8 cellular contexts compared by ENCODE assay signal in genomic region chr4:152935661-152936445, GRCh38. TPM values are rescaled to one million over a fixed set of nuclear protein-coding genes. Genes with fewer than 3 reads are reported as not detected.
A peak's percentile ranks its signal among the peaks of the same experiment; 100 is the strongest.
DNase-seq lines count a peak whose midpoint lies in the region; ATAC-seq and TF ChIP-seq lines count a peak whose summit lies in the region.

TSS of gene FHDC1 (plus strand) at chr4:152936323. CDS start at chr4:152943058, 6,735 bp downstream.

- H3K23ac ChIP-seq in trophoblast cell (ENCODE audit: low read length) = no peak within 1 kb of the TSS

- H3K4me1 ChIP-seq in cardiac muscle cell (ENCODE audit: low read depth) = peaks cover 2% of the 10 kb centered on the region
- H3K4me1 ChIP-seq in trophoblast cell (ENCODE audit: control insufficient read depth in 1 of 2, insufficient read depth in 2 of 2, low read length in 2 of 2) = peaks cover 0 to 6% of the 10 kb centered on the region in 2 experiments

- H2BK120ac ChIP-seq in trophoblast cell (ENCODE audit: insufficient read depth, low read length, poor library complexity) = peak within 1 kb of the TSS; percentile 76

- peaks cover 62% of the 10 kb centered on the region for H3K27me3 Mint-ChIP-seq in activated CD8-positive, alpha-beta T cell treated with anti-CD3 and anti-CD28 coated beads, Interleukin-2, amount 10 ng/mL, durations not matched to agents 7 days and 5 days (ENCODE audit: low read depth)

- DNase-seq in GDM1 (lab: John Stamatoyannopoulos, UW) = peak; percentile 3
- peak; percentile 57 for DNase-seq in NCI-H1105 (lab: John Stamatoyannopoulos, UW)
- DNase-seq in activated CD8-positive, alpha-beta T cell treated with anti-CD3 and anti-CD28 coated beads, Interleukin-2, amount 10 ng/mL, durations not matched to agents 7 days and 5 days = peak; percentile 29
- DNase-seq in cardiac muscle cell (ENCODE audit: low read depth in 1 of 2, low spot score in 1 of 2) = peak in 1 of 2 donors; percentile 69
- peak; percentile 88 to 89 for DNase-seq in trophoblast cell
- no peak for DNase-seq in GF-D8 (lab: John Stamatoyannopoulos, UW)

- WGBS in trophoblast cell (ENCODE audit: extremely low coverage, insufficient coverage, insufficient read length) = no CpG with 5 or more reads among the region's 74 CpGs

- CTCF ChIA-PET in activated CD8-positive, alpha-beta T cell treated with anti-CD3 and anti-CD28 coated beads, Interleukin-2, amount 10 ng/mL, durations not matched to agents 7 days and 5 days (lab: Charles Lee) = interaction anchor here (1.0 to 1.8 kb wide), 4 partner anchors 55 to 192 kb away, joined by 3 to 6 read pairs (median 4); partner anchors contain the start of genes ARFIP1 and TIGD4

- H3K4ac ChIP-seq in trophoblast cell (ENCODE audit: low read depth, low read length) = peak within 1 kb of the TSS; percentile 41

- no peak within 1 kb of the TSS for H2BK12ac ChIP-seq in trophoblast cell (ENCODE audit: low read length)

- peak within 1 kb of the TSS; percentile 90 for H3K14ac ChIP-seq in trophoblast cell (ENCODE audit: low read length)

- peak within 1 kb of the TSS; percentile 53 for H2BK5ac ChIP-seq in trophoblast cell (ENCODE audit: low read depth, low read length, poor library complexity)

- H3K27me3 ChIP-seq in cardiac muscle cell = peaks cover 85% of the 10 kb centered on the region
- no peaks in the 10 kb centered on the region for H3K27me3 ChIP-seq in trophoblast cell (ENCODE audit: insufficient read depth, low read length)

- H2AK5ac ChIP-seq in trophoblast cell (ENCODE audit: low read length) = peak within 1 kb of the TSS; percentile 30

- no peaks in the 10 kb centered on the region for H3K36me3 ChIP-seq in cardiac muscle cell
- no peaks in the 10 kb centered on the region for H3K36me3 ChIP-seq in trophoblast cell (ENCODE audit: control insufficient read depth in 1 of 2, insufficient read depth in 2 of 2, low read length in 2 of 2)

- peaks cover 20% of the 10 kb centered on the region for H3K79me2 ChIP-seq in trophoblast cell (ENCODE audit: control insufficient read depth, insufficient read depth, low read length, poor library complexity)

- no peaks in the 10 kb centered on the region for H3K9me3 Mint-ChIP-seq in activated CD8-positive, alpha-beta T cell treated with anti-CD3 and anti-CD28 coated beads, Interleukin-2, amount 10 ng/mL, durations not matched to agents 7 days and 5 days (ENCODE audit: insufficient read depth)

- H4K8ac ChIP-seq in trophoblast cell (ENCODE audit: low read depth, low read length) = peak within 1 kb of the TSS; percentile 81

- peak within 1 kb of the TSS; percentile 90 for H3K18ac ChIP-seq in trophoblast cell (ENCODE audit: low read length)

- H3K4me2 ChIP-seq in trophoblast cell (ENCODE audit: low read length) = peak within 1 kb of the TSS; percentile 96

- H3K79me1 ChIP-seq in trophoblast cell (ENCODE audit: low read length) = peaks cover 30% of the 10 kb centered on the region

- H3K36me3 Mint-ChIP-seq in activated CD8-positive, alpha-beta T cell treated with anti-CD3 and anti-CD28 coated beads, Interleukin-2, amount 10 ng/mL, durations not matched to agents 7 days and 5 days (ENCODE audit: low read depth) = no peaks in the 10 kb centered on the region

- H2AFZ ChIP-seq in trophoblast cell (ENCODE audit: insufficient read depth, low read length, poor library complexity) = peak within 1 kb of the TSS; percentile 80

- H3K4me3 Mint-ChIP-seq in activated CD8-positive, alpha-beta T cell treated with anti-CD3 and anti-CD28 coated beads, Interleukin-2, amount 10 ng/mL, durations not matched to agents 7 days and 5 days = peak within 1 kb of the TSS; percentile 57

- no peak within 1 kb of the TSS for H3K27ac Mint-ChIP-seq in activated CD8-positive, alpha-beta T cell treated with anti-CD3 and anti-CD28 coated beads, Interleukin-2, amount 10 ng/mL, durations not matched to agents 7 days and 5 days

- peak within 1 kb of the TSS; percentile 69 for H3K4me3 ChIP-seq in cardiac muscle cell
- H3K4me3 ChIP-seq in trophoblast cell (ENCODE audit: low read depth, low read length) = peak within 1 kb of the TSS; percentile 89

- peak within 1 kb of the TSS; percentile 75 for H3K27ac ChIP-seq in 22Rv1
- H3K27ac ChIP-seq in cardiac muscle cell = no peak within 1 kb of the TSS
- H3K27ac ChIP-seq in trophoblast cell (ENCODE audit: low read depth, low read length) = peak within 1 kb of the TSS; percentile 83

- H3K9me3 ChIP-seq in cardiac muscle cell (ENCODE audit: low read depth) (no peaks in the 10 kb centered on the region), trophoblast cell (ENCODE audit: insufficient read depth, low read depth, low read length) (no peaks in the 10 kb centered on the region)

- POLR2A ChIA-PET in activated CD8-positive, alpha-beta T cell treated with anti-CD3 and anti-CD28 coated beads, Interleukin-2, amount 10 ng/mL, durations not matched to agents 7 days and 5 days (lab: Charles Lee) = interaction anchor here (0.7 to 1.4 kb wide), 2 partner anchors 8 to 393 kb away, joined by 3 to 4 read pairs; no protein-coding TSS in a partner anchor

- H3K9ac ChIP-seq in trophoblast cell (ENCODE audit: low read length) = peak within 1 kb of the TSS; percentile 90

- peaks cover 15% of the 10 kb centered on the region for H3K4me1 Mint-ChIP-seq in activated CD8-positive, alpha-beta T cell treated with anti-CD3 and anti-CD28 coated beads, Interleukin-2, amount 10 ng/mL, durations not matched to agents 7 days and 5 days (ENCODE audit: low read depth)

- peak within 1 kb of the TSS; percentile 60 for H4K12ac ChIP-seq in trophoblast cell (ENCODE audit: low read depth, low read length)

- peak; percentile 52 for ATAC-seq in activated CD8-positive, alpha-beta T cell treated with anti-CD3 and anti-CD28 coated beads, Interleukin-2, amount 10 ng/mL, durations not matched to agents 7 days and 5 days
- no peak for ATAC-seq in GM21423 (IDR thresholded peaks at IDR 0.05; ENCODE audit: unreplicated experiment)

- TF ChIP-seq CTCF in 22Rv1 (IDR thresholded peaks at IDR 0.05) = peak; percentile 4; the same call in 1 of the 2 replicates
- no peak for TF ChIP-seq CTCF in cardiac muscle cell (IDR thresholded peaks at IDR 0.05; ENCODE audit: low read depth, low read length)

- peak within 1 kb of the TSS; percentile 89 for H4K91ac ChIP-seq in trophoblast cell (ENCODE audit: low read depth, low read length)

RNA-seq across cellular contexts. Expression of gene FHDC1, which starts in this region (rescaled TPM):
- total RNA-seq in activated CD8-positive, alpha-beta T cell treated with anti-CD3 and anti-CD28 coated beads, Interleukin-2, amount 10 ng/mL, durations not matched to agents 7 days and 5 days = under 1 TPM; 0.13 to 0.24 TPM
- total RNA-seq in cardiac muscle cell = 0.18 and 0.25 TPM in 2 replicates
- polyA plus RNA-seq in cardiac muscle cell = 0.04 TPM in 1 of 2 replicates, not detected in the other
- 107 and 115 TPM in 2 replicates for polyA plus RNA-seq in trophoblast cell (2013)

Comparison
In these comparisons a context has a peak if more than half of its experiments do, and no peak if none do; other contexts are left out.
1. Peak in DNase-seq and ATAC-seq in activated CD8-positive, alpha-beta T cell treated with anti-CD3 and anti-CD28 coated beads, Interleukin-2, amount 10 ng/mL, durations not matched to agents 7 days and 5 days; RNA of the gene not detected or under 1 TPM.